ENCODE assay signal across 11 cellular contexts in the genomic region with DNA sequence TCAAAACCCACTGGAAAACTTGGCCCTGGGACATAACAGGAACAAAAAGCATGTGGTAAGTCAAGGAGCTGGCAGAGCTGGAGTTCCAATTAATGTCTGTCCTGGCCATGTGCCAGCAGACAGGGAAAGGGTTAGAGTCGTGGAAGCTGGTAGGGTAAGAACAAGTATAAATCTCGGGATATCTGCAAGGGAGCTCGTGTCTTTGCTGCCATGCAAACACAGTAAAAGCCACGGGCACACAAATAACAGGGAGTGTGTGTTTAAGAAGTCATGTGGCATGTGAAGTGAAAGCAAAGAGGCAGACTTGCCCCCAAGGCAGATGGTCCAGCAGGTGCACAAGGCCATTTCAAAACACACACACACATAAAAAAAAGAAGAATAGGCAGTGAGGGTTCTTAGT. TPM values are rescaled to one million over a fixed set of nuclear protein-coding genes. Genes with fewer than 3 reads are reported as not detected.
DNase-seq lines count a peak whose midpoint lies in the region; ATAC-seq and TF ChIP-seq lines count a peak whose summit lies in the region.
"Had no signal": no experiment of that assay in that cellular context is flagged by ENCODE, and none has a peak within 500 bp of the region (broad histone marks: within the 10 kb centered on the region; RNA-seq: fewer than 3 reads in every experiment).

No MANE protein-coding gene starts in this region.

- no peak for TF ChIP-seq POLR2A in gastrocnemius medialis (IDR thresholded peaks at IDR 0.05)

- CTCF ChIA-PET in Calu3 (lab: Charles Lee) = no interaction called here

- H3K27me3 Mint-ChIP-seq in Calu3 (ENCODE audit: unreplicated experiment) = no peaks in the 10 kb centered on the region

- TF ChIP-seq CTCF in Calu3 (IDR thresholded peaks at IDR 0.05; ENCODE audit: unreplicated experiment) (no peak), ascending aorta (IDR thresholded peaks at IDR 0.05) (no peak), gastrocnemius medialis (IDR thresholded peaks at IDR 0.05 in 4 of 5, conservative IDR thresholded peaks at IDR 0.05 in 1 of 5) (no peak)

- H3K27ac ChIP-seq in epithelial cell of prostate = peak overlapping the region; percentile 60
- no peak overlapping the region for H3K27ac ChIP-seq in ascending aorta
- H3K27ac ChIP-seq in gastrocnemius medialis = no peak overlapping the region

- H3K36me3 ChIP-seq in ascending aorta = no peaks in the 10 kb centered on the region
- no peaks in the 10 kb centered on the region for H3K36me3 ChIP-seq in gastrocnemius medialis

- no peaks in the 10 kb centered on the region for H3K36me3 Mint-ChIP-seq in Calu3 (ENCODE audit: insufficient read depth, unreplicated experiment)

- in situ Hi-C loops in gastrocnemius medialis (cut with MboI; ENCODE audit: low sequenced_read_pairs in 4 of 4) = no loop called here

- no TSS peak for BruUV-seq in Calu3 (replicated peaks; lab: Mats Ljungman, UMichigan)

- H3K4me3 Mint-ChIP-seq in Calu3 (ENCODE audit: low read depth, unreplicated experiment) = peak overlapping the region; percentile 36

- no peaks in the 10 kb centered on the region for H3K4me1 ChIP-seq in ascending aorta
- no peaks in the 10 kb centered on the region for H3K4me1 ChIP-seq in gastrocnemius medialis

- H3K27me3 ChIP-seq in ascending aorta (no peaks in the 10 kb centered on the region), gastrocnemius medialis (no peaks in the 10 kb centered on the region)

- H3K9me3 ChIP-seq in ascending aorta = no peaks in the 10 kb centered on the region
- no peaks in the 10 kb centered on the region for H3K9me3 ChIP-seq in gastrocnemius medialis

- DNase-seq in Calu3 (no peak), NCI-H524 treated with DMSO at 0.1 percent for 48 hours (lab: John Stamatoyannopoulos, UW) (peak; percentile 37), epithelial cell of prostate (ENCODE audit: low read depth, low spot score) (no peak), ascending aorta (ENCODE audit: low spot score in 2 of 2) (no peak), gastrocnemius medialis (no peak)
- DNase-seq in activated CD4-positive, alpha-beta T cell treated with anti-CD3 and anti-CD28 coated beads for 48 hours = no peak
- DNase-seq: activated effector memory CD4-positive, alpha-beta T cell treated with Interleukin-2 at 50 U/mL for 16 hours; mesendoderm; stimulated activated CD4-positive, alpha-beta T cell treated with anti-CD3 and anti-CD28 coated beads, Interleukin-4, amount 100 ng/mL, for 4 hours had no signal

- H3K4me3 ChIP-seq in ascending aorta = no peak overlapping the region
- H3K4me3 ChIP-seq in gastrocnemius medialis = no peak overlapping the region

- intact Hi-C loops in Calu3 (cut with micrococcal nuclease; ENCODE audit: unreplicated experiment) (no loop called here), ascending aorta (cut with DNase I) (no loop called here), gastrocnemius medialis (cut with DNase I; ENCODE audit: low total_unique reads) (no loop called here)

- peaks cover 43% of the 10 kb centered on the region for H3K4me1 Mint-ChIP-seq in Calu3 (ENCODE audit: low read depth, unreplicated experiment)

- peaks cover 1% of the 10 kb centered on the region for H3K9me3 Mint-ChIP-seq in Calu3 (ENCODE audit: low read depth, unreplicated experiment)

- H3K27ac Mint-ChIP-seq in Calu3 (ENCODE audit: unreplicated experiment) = peak overlapping the region; percentile 62

- peak; percentile 41 for ATAC-seq in HG02759 (IDR thresholded peaks at IDR 0.05; ENCODE audit: unreplicated experiment)
- ATAC-seq in GM21786 (IDR thresholded peaks at IDR 0.05; ENCODE audit: unreplicated experiment) = no peak
- ATAC-seq in gastrocnemius medialis = no peak

RNA-seq across cellular contexts. Expression of a gene that starts 32.6 kb away (rescaled TPM):
- total RNA-seq in Calu3 (2022) (56.0 and 60.7 TPM in 2 replicates), ascending aorta (11.4 TPM), gastrocnemius medialis (10 to 100 TPM; 17.0 to 34.3 (median 21.6) TPM)
